Comparison of ENCODE assay signal across 10 cellular contexts in genomic region chr1:22075718-22076117, GRCh38. TPM values are rescaled to one million over a fixed set of nuclear protein-coding genes. Genes with fewer than 3 reads are reported as not detected.
DNase-seq lines count a peak whose midpoint lies in the region; ATAC-seq and TF ChIP-seq lines count a peak whose summit lies in the region.
"Had no signal": no experiment of that assay in that cellular context is flagged by ENCODE, and none has a peak within 500 bp of the region (broad histone marks: within the 10 kb centered on the region; RNA-seq: fewer than 3 reads in every experiment).

No MANE protein-coding gene starts in this region.

- no peaks in the 10 kb centered on the region for H3K9me2 ChIP-seq in OCI-LY1 (ENCODE audit: low read depth, low read length)

- H3K27me3 ChIP-seq in OCI-LY1 (ENCODE audit: insufficient read depth, low read length): no peaks in the 10 kb centered on the region
- no peaks in the 10 kb centered on the region for H3K27me3 ChIP-seq in colonic mucosa
- no peaks in the 10 kb centered on the region for H3K27me3 ChIP-seq in subcutaneous abdominal adipose tissue (ENCODE audit: control insufficient read depth in 5 of 5, insufficient read depth in 4 of 5, low read length in 5 of 5)
- no peaks in the 10 kb centered on the region for H3K27me3 ChIP-seq in MG63
- no peaks in the 10 kb centered on the region for H3K27me3 ChIP-seq in vagina
- H3K27me3 ChIP-seq: pancreas had no signal

- H3K9me3 ChIP-seq in OCI-LY1 (ENCODE audit: low read length) (no peaks in the 10 kb centered on the region), colonic mucosa (no peaks in the 10 kb centered on the region), subcutaneous abdominal adipose tissue (ENCODE audit: control insufficient read depth in 5 of 5, low read length in 5 of 5) (no peaks in the 10 kb centered on the region), MG63 (no peaks in the 10 kb centered on the region), vagina (no peaks in the 10 kb centered on the region)
- H3K9me3 ChIP-seq: pancreas had no signal

- intact Hi-C loops in Right ventricle myocardium superior (cut with DNase I): no loop called here
- intact Hi-C loops in cardiac septum (cut with DNase I): no loop called here
- intact Hi-C loops in colonic mucosa (cut with DNase I): no loop called here
- intact Hi-C loops in vagina (cut with DNase I): no loop called here

- H3K9ac ChIP-seq in OCI-LY1 (ENCODE audit: low read length): no peak overlapping the region; the same call in 1 of the 2 replicates
- H3K9ac ChIP-seq in colonic mucosa (ENCODE audit: low read depth in 2 of 2, low read length in 2 of 2): no peak overlapping the region
- no peak overlapping the region for H3K9ac ChIP-seq in subcutaneous abdominal adipose tissue (ENCODE audit: low read length in 5 of 5)

- H3K4me3 ChIP-seq in OCI-LY1 (ENCODE audit: low read depth, low read length, poor library complexity, severe bottlenecking) (no peak overlapping the region), colonic mucosa (no peak overlapping the region), subcutaneous abdominal adipose tissue (ENCODE audit: low read depth in 1 of 5, low read length in 5 of 5) (no peak overlapping the region), MG63 (no peak overlapping the region), vagina (no peak overlapping the region)
- H3K4me3 ChIP-seq: pancreas had no signal

- no peak for TF ChIP-seq POLR2A in vagina (IDR thresholded peaks at IDR 0.05)

- ATAC-seq in Right ventricle myocardium superior (ENCODE audit: poor library complexity): peak; percentile 17

- H4K20me1 ChIP-seq in OCI-LY1 (ENCODE audit: insufficient read depth, low read length): no peaks in the 10 kb centered on the region; the same call in 1 of the 2 replicates

- H3K27ac ChIP-seq in OCI-LY1 (ENCODE audit: low read depth, low read length, poor library complexity, severe bottlenecking): peak overlapping the region; percentile 48
- H3K27ac ChIP-seq in colonic mucosa: peak overlapping the region; percentile 17
- peak overlapping the region; percentile 21 for H3K27ac ChIP-seq in subcutaneous abdominal adipose tissue (ENCODE audit: low read depth, low read length)
- no peak overlapping the region for H3K27ac ChIP-seq in vagina

- H3K4me1 ChIP-seq in OCI-LY1 (ENCODE audit: insufficient read depth, low read length, severe bottlenecking) (peaks cover 47% of the 10 kb centered on the region), colonic mucosa (peaks cover 20% of the 10 kb centered on the region), subcutaneous abdominal adipose tissue (ENCODE audit: control insufficient read depth in 5 of 5, insufficient read depth in 5 of 5, low read length in 5 of 5) (peaks cover 0 to 59% (median 54%) of the 10 kb centered on the region in 5 donors), vagina (peaks cover 80% of the 10 kb centered on the region)

- H2AFZ ChIP-seq in OCI-LY1 (ENCODE audit: low read length): no peak overlapping the region

- DNase-seq in Right ventricle myocardium superior (no peak), cardiac septum (ENCODE audit: low spot score) (no peak), colonic mucosa (no peak), MG63 (no peak), NCI-H1048 (lab: John Stamatoyannopoulos, UW) (no peak), vagina (ENCODE audit: extremely low spot score in 2 of 2) (no peak)
- DNase-seq: NCI-H187 treated with DMSO at 0.1 percent for 48 hours, pancreas had no signal

- TF ChIP-seq CTCF in OCI-LY1 (IDR thresholded peaks at IDR 0.05; ENCODE audit: low read length) (no peak), colonic mucosa (IDR thresholded peaks at IDR 0.05) (no peak), vagina (IDR thresholded peaks at IDR 0.05) (no peak)

- H3K79me2 ChIP-seq in OCI-LY1 (ENCODE audit: insufficient read depth, low read length): peaks cover 97% of the 10 kb centered on the region

- no peaks in the 10 kb centered on the region for H3F3A ChIP-seq in OCI-LY1 (ENCODE audit: insufficient read depth, low read length)

- peaks cover 68% of the 10 kb centered on the region for H3K36me3 ChIP-seq in OCI-LY1 (ENCODE audit: insufficient read depth, low read length)
- H3K36me3 ChIP-seq in colonic mucosa: no peaks in the 10 kb centered on the region
- H3K36me3 ChIP-seq in subcutaneous abdominal adipose tissue (ENCODE audit: control insufficient read depth in 5 of 5, insufficient read depth in 5 of 5, low read length in 5 of 5): peaks cover 9 to 19% (median 17%) of the 10 kb centered on the region in 5 donors
- peaks cover 48% of the 10 kb centered on the region for H3K36me3 ChIP-seq in MG63
- peaks cover 5 to 28% of the 10 kb centered on the region in 2 donors for H3K36me3 ChIP-seq in vagina

- H3K4me2 ChIP-seq in OCI-LY1 (ENCODE audit: low read length): peak overlapping the region; percentile 10; the same call in 1 of the 2 replicates

RNA-seq across cellular contexts. Expression of gene CDC42, which starts 23.2 kb away (rescaled TPM):
- total RNA-seq in Right ventricle myocardium superior (137 TPM), cardiac septum (164 TPM), colonic mucosa (100 to 1,000 TPM; 264 to 345 TPM), vagina (141 TPM)
- total RNA-seq in MG63 (2014; rRNA removed; shearing (Covaris generic); ENCODE audit: low replicate concordance): 317 and 378 TPM in 2 replicates
